ENCODE assay signal across 26 cellular contexts in the genomic region with DNA sequence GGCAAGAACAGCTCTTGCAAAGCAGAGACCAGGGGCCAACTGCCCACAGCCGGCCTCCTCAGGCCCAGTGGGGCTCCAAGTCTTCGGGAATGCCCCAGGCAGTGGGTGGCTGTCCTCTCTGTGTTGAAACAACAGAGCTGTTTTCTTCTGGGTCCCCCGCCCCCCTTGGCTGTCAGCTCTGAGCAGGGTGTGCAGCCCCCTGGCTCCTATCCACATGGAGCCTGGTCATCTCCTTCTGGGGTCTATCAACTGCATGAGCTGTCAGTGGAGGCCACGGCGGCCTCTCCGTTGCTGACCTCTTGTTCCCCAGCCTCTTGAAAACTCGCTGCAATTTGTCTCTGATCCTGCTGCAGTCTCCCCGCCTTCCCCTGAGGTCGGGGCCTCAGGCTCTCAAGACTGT.
DNase-seq lines count a peak whose midpoint lies in the region; TF ChIP-seq lines count a peak whose summit lies in the region.
"Had no signal": no experiment of that assay in that cellular context is flagged by ENCODE, and none has a peak within 500 bp of the region (broad histone marks: within the 10 kb centered on the region; RNA-seq: fewer than 3 reads in every experiment).

No MANE protein-coding gene starts in this region.

- no peaks in the 10 kb centered on the region for H3F3A ChIP-seq in smooth muscle cell (ENCODE audit: low read depth)

- H3K4me3 ChIP-seq in HUES6 (ENCODE audit: low read depth, low read length), result no peak overlapping the region
- H3K4me3 ChIP-seq in smooth muscle cell, result no peak overlapping the region
- H3K4me3 ChIP-seq: BLaER1, colonic mucosa, thyroid gland had no signal

- no peak overlapping the region for H3K4me2 ChIP-seq in smooth muscle cell
- H3K4me2 ChIP-seq: BLaER1 had no signal

- no peaks in the 10 kb centered on the region for H3K36me3 Mint-ChIP-seq in endothelial cell (ENCODE audit: low read depth, unreplicated experiment)
- H3K36me3 Mint-ChIP-seq: memory B cell; naive thymus-derived CD8-positive, alpha-beta T cell had no signal

- no peak overlapping the region for H3K4me3 Mint-ChIP-seq in endothelial cell (ENCODE audit: unreplicated experiment)
- H3K4me3 Mint-ChIP-seq: memory B cell; naive thymus-derived CD8-positive, alpha-beta T cell had no signal

- H3K4me1 Mint-ChIP-seq in endothelial cell (ENCODE audit: unreplicated experiment), result peaks cover 21% of the 10 kb centered on the region
- H3K4me1 Mint-ChIP-seq: memory B cell had no signal

- no peaks in the 10 kb centered on the region for H4K20me1 ChIP-seq in smooth muscle cell (ENCODE audit: low read depth)
- H4K20me1 ChIP-seq: BLaER1 had no signal

- H3K36me3 ChIP-seq in HUES6 (ENCODE audit: control insufficient read depth, insufficient read depth, low read length) (no peaks in the 10 kb centered on the region), smooth muscle cell (ENCODE audit: low read depth) (no peaks in the 10 kb centered on the region)
- H3K36me3 ChIP-seq: BLaER1, colonic mucosa, thyroid gland had no signal

- peak overlapping the region; percentile 27 for H3K27ac Mint-ChIP-seq in endothelial cell (ENCODE audit: unreplicated experiment)
- H3K27ac Mint-ChIP-seq: memory B cell had no signal

- H3K27ac ChIP-seq in HUES6 (ENCODE audit: low read depth, low read length) (no peak overlapping the region), smooth muscle cell (ENCODE audit: low read depth) (no peak overlapping the region)
- H3K27ac ChIP-seq: BLaER1, colonic mucosa, thyroid gland had no signal

- peak overlapping the region; percentile 65 for H2AFZ ChIP-seq in smooth muscle cell (ENCODE audit: low read depth)

- H3K4me1 ChIP-seq in HUES6 (ENCODE audit: control insufficient read depth, insufficient read depth, low read length), result peaks cover 27% of the 10 kb centered on the region
- peaks cover 18% of the 10 kb centered on the region for H3K4me1 ChIP-seq in smooth muscle cell (ENCODE audit: low read depth)
- H3K4me1 ChIP-seq: colonic mucosa had no signal

- TF ChIP-seq CTCF in endothelial cell (IDR thresholded peaks at IDR 0.05; ENCODE audit: unreplicated experiment), result no peak
- no peak for TF ChIP-seq CTCF in smooth muscle cell (IDR thresholded peaks at IDR 0.05; ENCODE audit: borderline replicate concordance, insufficient read depth, poor library complexity, severe bottlenecking)

- DNase-seq in endothelial cell (ENCODE audit: low spot score) (no peak), mucosa of gallbladder (ENCODE audit: low spot score) (peak; percentile 36), smooth muscle cell (lab: John Stamatoyannopoulos, UW; ENCODE audit: unreplicated experiment) (no peak), NCI-H82 treated with DMSO at 0.1 percent for 48 hours (lab: John Stamatoyannopoulos, UW; ENCODE audit: unreplicated experiment) (no peak), UCSD-AML1 (lab: John Stamatoyannopoulos, UW; ENCODE audit: unreplicated experiment) (no peak), NOMO-1 treated with DMSO at 0.1 percent for 48 hours (lab: John Stamatoyannopoulos, UW; ENCODE audit: unreplicated experiment) (no peak)
- no peak for DNase-seq in activated effector memory CD4-positive, alpha-beta T cell treated with Interleukin-2 at 50 U/mL for 16 hours
- DNase-seq: activated CD4-positive, alpha-beta T cell treated with anti-CD3 and anti-CD28 coated beads, Interleukin-2, amount 50 U/mL, for 4 hours; activated CD8-positive, alpha-beta memory T cell treated with anti-CD3 and anti-CD28 coated beads, Interleukin-2, amount 50 U/mL, for 4 hours; activated naive CD4-positive, alpha-beta T cell treated with anti-CD3 and anti-CD28 coated beads, Interleukin-2, amount 50 U/mL, for 16 hours; amygdala; colonic mucosa; DMS53; effector CD8-positive, alpha-beta T cell; foreskin fibroblast; naive thymus-derived CD8-positive, alpha-beta T cell; NCI-H1092; NCI-H187; NCI-H526; stimulated activated naive CD8-positive, alpha-beta T cell treated with anti-CD3 and anti-CD28 coated beads, Interleukin-15, Interleukin-2, amounts not matched to agents 100 U/mL and 50 U/mL, for 24 hours; SW 1271; T1000; thyroid gland had no signal

- no peaks in the 10 kb centered on the region for H3K9me3 Mint-ChIP-seq in endothelial cell (ENCODE audit: unreplicated experiment)
- H3K9me3 Mint-ChIP-seq: memory B cell; naive thymus-derived CD8-positive, alpha-beta T cell had no signal

- no peaks in the 10 kb centered on the region for H3K79me2 ChIP-seq in smooth muscle cell (ENCODE audit: low read depth)

- H3K27me3 ChIP-seq in HUES6 (ENCODE audit: control insufficient read depth, insufficient read depth, low read length) (0 out of 2 replicates have a peak, but pooled peaks cover 7% of the 10 kb centered on the region), smooth muscle cell (ENCODE audit: low read depth) (no peaks in the 10 kb centered on the region)
- H3K27me3 ChIP-seq: BLaER1, colonic mucosa, thyroid gland had no signal

- no peaks in the 10 kb centered on the region for H3K9me3 ChIP-seq in HUES6 (ENCODE audit: control insufficient read depth, insufficient read depth, low read depth, low read length)
- H3K9me3 ChIP-seq in smooth muscle cell (replicated peaks; ENCODE audit: low read depth), result no peaks in the 10 kb centered on the region
- H3K9me3 ChIP-seq: BLaER1, colonic mucosa, thyroid gland had no signal

- 31% methylated on average over 9 of the region's 9 CpGs for WGBS in smooth muscle cell (ENCODE audit: low lambda C conversion rate)

- H3K27me3 Mint-ChIP-seq in endothelial cell (ENCODE audit: unreplicated experiment), result peaks cover 8% of the 10 kb centered on the region

- H3K9ac ChIP-seq in HUES6 (ENCODE audit: low read length), result peak overlapping the region; percentile 22
- no peak overlapping the region for H3K9ac ChIP-seq in smooth muscle cell (ENCODE audit: low read depth)
- H3K9ac ChIP-seq: BLaER1 had no signal
